In the genomic region with DNA sequence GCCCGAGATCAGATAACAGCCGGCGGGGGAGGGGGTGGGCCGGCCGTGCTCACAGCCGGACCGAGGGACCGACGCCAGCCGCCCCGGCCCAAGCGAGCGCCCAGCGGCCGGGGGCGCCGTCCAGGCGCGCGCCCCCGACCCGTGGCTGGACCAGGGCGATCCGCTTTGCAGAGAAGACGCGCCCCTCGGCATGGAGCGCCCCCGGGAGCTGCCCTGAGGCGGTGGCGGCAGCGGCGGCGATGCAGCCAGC, we compare ENCODE assay signal across 1 cellular context.
A peak's percentile ranks its signal among the peaks of the same experiment; 100 is the strongest.
TF ChIP-seq lines count a peak whose summit lies in the region.

No MANE protein-coding gene starts in this region.

TF ChIP-seq in H1, 55 proteins besides CTCF, POLR2A, EP300 and RAD21:
- TF ChIP-seq RNF2 (IDR thresholded peaks at IDR 0.05; ENCODE audit: borderline replicate concordance, low read depth, low read length, missing control alignments, poor library complexity, severe bottlenecking): peak; percentile 27
- TF ChIP-seq SP1 (IDR thresholded peaks at IDR 0.05; ENCODE audit: low read depth, low read length): no peak
- no peak for TF ChIP-seq HDAC2 (IDR thresholded peaks at IDR 0.05; ENCODE audit: borderline replicate concordance in 1 of 2, low read depth in 2 of 2, low read length in 2 of 2)
- TF ChIP-seq, protein P1, sequence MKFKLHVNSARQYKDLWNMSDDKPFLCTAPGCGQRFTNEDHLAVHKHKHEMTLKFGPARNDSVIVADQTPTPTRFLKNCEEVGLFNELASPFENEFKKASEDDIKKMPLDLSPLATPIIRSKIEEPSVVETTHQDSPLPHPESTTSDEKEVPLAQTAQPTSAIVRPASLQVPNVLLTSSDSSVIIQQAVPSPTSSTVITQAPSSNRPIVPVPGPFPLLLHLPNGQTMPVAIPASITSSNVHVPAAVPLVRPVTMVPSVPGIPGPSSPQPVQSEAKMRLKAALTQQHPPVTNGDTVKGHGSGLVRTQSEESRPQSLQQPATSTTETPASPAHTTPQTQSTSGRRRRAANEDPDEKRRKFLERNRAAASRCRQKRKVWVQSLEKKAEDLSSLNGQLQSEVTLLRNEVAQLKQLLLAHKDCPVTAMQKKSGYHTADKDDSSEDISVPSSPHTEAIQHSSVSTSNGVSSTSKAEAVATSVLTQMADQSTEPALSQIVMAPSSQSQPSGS (IDR thresholded peaks at IDR 0.05; ENCODE audit: low read length): no peak
- no peak for TF ChIP-seq MAFK (IDR thresholded peaks at IDR 0.05; ENCODE audit: low read depth, low read length)
TF ChIP-seq in H1: peak in this region for 1.
